8 cellular contexts compared by ENCODE assay signal in genomic region chr5:96931037-96931436, GRCh38. TPM values are rescaled to one million over a fixed set of nuclear protein-coding genes. Genes with fewer than 3 reads are reported as not detected.
A peak's percentile ranks its signal among the peaks of the same experiment; 100 is the strongest.
DNase-seq lines count a peak whose midpoint lies in the region; ATAC-seq and TF ChIP-seq lines count a peak whose summit lies in the region.
"Not testable (repeated sequence)": the region's sequence is repeated elsewhere in the genome, so short reads cannot be mapped to it uniquely, and the experiment has no call there.

No MANE protein-coding gene starts in this region.

- peak overlapping the region; percentile 98 for H3K4me3 ChIP-seq in CD4-positive, CD25-positive, alpha-beta regulatory T cell (ENCODE audit: low read depth, low read length)
- not testable (repeated sequence) for H3K4me3 ChIP-seq in HEK293 (ENCODE audit: low read depth, low read length); naive thymus-derived CD4-positive, alpha-beta T cell (ENCODE audit: low read length)
- peak overlapping the region; percentile 87 for H3K4me3 ChIP-seq in OCI-LY7 (ENCODE audit: low read depth, low read length, poor library complexity, severe bottlenecking)

- H3K9me2 ChIP-seq in OCI-LY7 (ENCODE audit: insufficient read depth, low read length), result not testable (repeated sequence)

- H3K27ac Mint-ChIP-seq in CD4-positive, CD25-positive, alpha-beta regulatory T cell, result peak overlapping the region; percentile 71 to 95 (median 94)
- H3K27ac Mint-ChIP-seq in activated CD4-positive, alpha-beta memory T cell treated with anti-CD3 and anti-CD28 coated beads, Interleukin-2, amount 10 ng/mL, durations not matched to agents 7 days and 5 days, result not testable (repeated sequence)
- peak overlapping the region; percentile 99 for H3K27ac Mint-ChIP-seq in activated naive CD4-positive, alpha-beta T cell treated with anti-CD3 and anti-CD28 coated beads, Interleukin-2, amount 10 ng/mL, durations not matched to agents 7 days and 5 days
- peak overlapping the region; percentile 75 for H3K27ac Mint-ChIP-seq in dendritic cell treated with granulocyte-macrophage colony-stimulating factor and Interleukin-4, amounts not matched to agents 40 ng/mL and 50 ng/mL, for 4 days
- peak overlapping the region in 8 of 9 donors; percentile 51 to 99 (median 86) for H3K27ac Mint-ChIP-seq in naive thymus-derived CD4-positive, alpha-beta T cell
- peak overlapping the region; percentile 71 for H3K27ac Mint-ChIP-seq in stimulated activated naive B cell treated with anti-CD40 and anti-IgM and Interleukin-4, amounts not matched to agents 10 μg/mL and 1 μg/mL and 100 μg/mL, for 72 hours

- not testable (repeated sequence) for H3K27me3 Mint-ChIP-seq in CD4-positive, CD25-positive, alpha-beta regulatory T cell; activated CD4-positive, alpha-beta memory T cell treated with anti-CD3 and anti-CD28 coated beads, Interleukin-2, amount 10 ng/mL, durations not matched to agents 7 days and 5 days; activated naive CD4-positive, alpha-beta T cell treated with anti-CD3 and anti-CD28 coated beads, Interleukin-2, amount 10 ng/mL, durations not matched to agents 7 days and 5 days; dendritic cell treated with granulocyte-macrophage colony-stimulating factor and Interleukin-4, amounts not matched to agents 40 ng/mL and 50 ng/mL, for 4 days; naive thymus-derived CD4-positive, alpha-beta T cell; stimulated activated naive B cell treated with anti-CD40 and anti-IgM and Interleukin-4, amounts not matched to agents 10 μg/mL and 1 μg/mL and 100 μg/mL, for 72 hours

- CTCF ChIA-PET in HEK293 (lab: Yijun Ruan, JAX), result not testable (repeated sequence)
- CTCF ChIA-PET in OCI-LY7 (lab: Charles Lee; ENCODE audit: unreplicated experiment), result interaction anchor here (1.0 kb wide), 1 partner anchor 62 kb away, joined by 3 read pairs; no protein-coding TSS in a partner anchor
- CTCF ChIA-PET in activated CD4-positive, alpha-beta memory T cell treated with anti-CD3 and anti-CD28 coated beads, Interleukin-2, amount 10 ng/mL, durations not matched to agents 7 days and 5 days (lab: Charles Lee), result interaction anchor here (2.1 kb wide), 1 partner anchor 62 kb away, joined by 5 read pairs; no protein-coding TSS in a partner anchor
- CTCF ChIA-PET in activated naive CD4-positive, alpha-beta T cell treated with anti-CD3 and anti-CD28 coated beads, Interleukin-2, amount 10 ng/mL, durations not matched to agents 7 days and 5 days (lab: Charles Lee), result interaction anchor here (1.5 to 2.1 kb wide), 2 partner anchors 62 to 66 kb away, joined by 3 to 6 read pairs; no protein-coding TSS in a partner anchor
- CTCF ChIA-PET in naive thymus-derived CD4-positive, alpha-beta T cell (lab: Charles Lee), result interaction anchor here (1.8 kb wide), 1 partner anchor 62 kb away, joined by 7 read pairs; no protein-coding TSS in a partner anchor

- not testable (repeated sequence) for ATAC-seq in CD4-positive, CD25-positive, alpha-beta regulatory T cell (ENCODE audit: low read depth in 2 of 2); naive thymus-derived CD4-positive, alpha-beta T cell; stimulated activated naive B cell treated with anti-CD40 and anti-IgM and Interleukin-4, amounts not matched to agents 10 μg/mL and 1 μg/mL and 100 μg/mL, for 72 hours (replicated peaks)

- TF ChIP-seq CTCF in HEK293 (tag by site-specific recombination; IDR thresholded peaks at IDR 0.05); OCI-LY7 (conservative IDR thresholded peaks at IDR 0.05; ENCODE audit: low read length): not testable (repeated sequence)

- H3K79me2 ChIP-seq in OCI-LY7 (ENCODE audit: insufficient read depth, low read depth, low read length), result peaks cover 28% of the 10 kb centered on the region

- H3K4me1 Mint-ChIP-seq in CD4-positive, CD25-positive, alpha-beta regulatory T cell, result peaks cover 19 to 72% (median 60%) of the 10 kb centered on the region in 4 donors
- H3K4me1 Mint-ChIP-seq in activated CD4-positive, alpha-beta memory T cell treated with anti-CD3 and anti-CD28 coated beads, Interleukin-2, amount 10 ng/mL, durations not matched to agents 7 days and 5 days, result peaks cover 28% of the 10 kb centered on the region
- peaks cover 50% of the 10 kb centered on the region for H3K4me1 Mint-ChIP-seq in activated naive CD4-positive, alpha-beta T cell treated with anti-CD3 and anti-CD28 coated beads, Interleukin-2, amount 10 ng/mL, durations not matched to agents 7 days and 5 days
- peaks cover 51% of the 10 kb centered on the region for H3K4me1 Mint-ChIP-seq in dendritic cell treated with granulocyte-macrophage colony-stimulating factor and Interleukin-4, amounts not matched to agents 40 ng/mL and 50 ng/mL, for 4 days (ENCODE audit: low read depth)
- peaks cover 42 to 73% (median 61%) of the 10 kb centered on the region in 7 donors for H3K4me1 Mint-ChIP-seq in naive thymus-derived CD4-positive, alpha-beta T cell
- H3K4me1 Mint-ChIP-seq in stimulated activated naive B cell treated with anti-CD40 and anti-IgM and Interleukin-4, amounts not matched to agents 10 μg/mL and 1 μg/mL and 100 μg/mL, for 72 hours, result peaks cover 40 to 58% of the 10 kb centered on the region in 2 donors

- H3K27me3 ChIP-seq in CD4-positive, CD25-positive, alpha-beta regulatory T cell (ENCODE audit: control insufficient read depth, insufficient read depth, low read length); naive thymus-derived CD4-positive, alpha-beta T cell (ENCODE audit: control insufficient read depth in 2 of 2, insufficient read depth in 2 of 2, low read length in 2 of 2): not testable (repeated sequence)

- H3K4me3 Mint-ChIP-seq in CD4-positive, CD25-positive, alpha-beta regulatory T cell, result peak overlapping the region in 3 of 4 donors; percentile 37 to 94 (median 91)
- H3K4me3 Mint-ChIP-seq in activated CD4-positive, alpha-beta memory T cell treated with anti-CD3 and anti-CD28 coated beads, Interleukin-2, amount 10 ng/mL, durations not matched to agents 7 days and 5 days, result peak overlapping the region; percentile 2
- H3K4me3 Mint-ChIP-seq in activated naive CD4-positive, alpha-beta T cell treated with anti-CD3 and anti-CD28 coated beads, Interleukin-2, amount 10 ng/mL, durations not matched to agents 7 days and 5 days, result peak overlapping the region; percentile 84
- H3K4me3 Mint-ChIP-seq in dendritic cell treated with granulocyte-macrophage colony-stimulating factor and Interleukin-4, amounts not matched to agents 40 ng/mL and 50 ng/mL, for 4 days, result not testable (repeated sequence)
- H3K4me3 Mint-ChIP-seq in naive thymus-derived CD4-positive, alpha-beta T cell, result peak overlapping the region in 9 of 10 donors; percentile 37 to 100 (median 82)
- peak overlapping the region; percentile 60 to 64 for H3K4me3 Mint-ChIP-seq in stimulated activated naive B cell treated with anti-CD40 and anti-IgM and Interleukin-4, amounts not matched to agents 10 μg/mL and 1 μg/mL and 100 μg/mL, for 72 hours

- H3K4me1 ChIP-seq in CD4-positive, CD25-positive, alpha-beta regulatory T cell (ENCODE audit: control insufficient read depth, insufficient read depth, low read length, poor library complexity, severe bottlenecking), result peaks cover 47% of the 10 kb centered on the region
- H3K4me1 ChIP-seq in HEK293 (ENCODE audit: control insufficient read depth, insufficient read depth, low read length), result peaks cover 13% of the 10 kb centered on the region
- H3K4me1 ChIP-seq in OCI-LY7 (ENCODE audit: insufficient read depth, low read length, poor library complexity, severe bottlenecking), result peaks cover 50% of the 10 kb centered on the region
- H3K4me1 ChIP-seq in naive thymus-derived CD4-positive, alpha-beta T cell (ENCODE audit: control insufficient read depth in 2 of 2, insufficient read depth in 2 of 2, low read length in 2 of 2), result peaks cover 20 to 43% of the 10 kb centered on the region in 2 donors

- peak overlapping the region; percentile 81; the same call in 1 of the 2 replicates for H2AFZ ChIP-seq in OCI-LY7 (ENCODE audit: low read length)

- not testable (repeated sequence) for BruUV-seq in OCI-LY7 (replicated peaks; lab: Mats Ljungman, UMichigan)

- not testable (repeated sequence) for H4K20me1 ChIP-seq in OCI-LY7 (ENCODE audit: insufficient read depth, low read length)

- not testable (repeated sequence) for H3K27ac ChIP-seq in CD4-positive, CD25-positive, alpha-beta regulatory T cell (ENCODE audit: insufficient read depth, low read length, poor library complexity, severe bottlenecking); HEK293 (ENCODE audit: extremely low read depth, low read depth, low read length); naive thymus-derived CD4-positive, alpha-beta T cell (ENCODE audit: low read depth, low read length)
- peak overlapping the region; percentile 98 for H3K27ac ChIP-seq in OCI-LY7 (ENCODE audit: low read depth, low read length, poor library complexity, severe bottlenecking)

- intact Hi-C loops in OCI-LY7 (cut with micrococcal nuclease; ENCODE audit: unreplicated experiment), result loop anchor here (5.0 kb wide), 1 partner anchor 231 kb away; no protein-coding TSS in a partner anchor
- intact Hi-C loops in dendritic cell treated with granulocyte-macrophage colony-stimulating factor and Interleukin-4, amounts not matched to agents 40 ng/mL and 50 ng/mL, for 4 days (cut with micrococcal nuclease), result not testable (repeated sequence)
- intact Hi-C loops in naive thymus-derived CD4-positive, alpha-beta T cell (cut with micrococcal nuclease), result loop anchor here in 1 of 2 donors (10.0 kb wide), 1 partner anchor 1844 kb away; the partner anchor contains the start of gene RGMB

- peak overlapping the region; percentile 95 for H3K4me2 ChIP-seq in OCI-LY7 (ENCODE audit: low read length)

- H3K9me3 ChIP-seq in CD4-positive, CD25-positive, alpha-beta regulatory T cell (ENCODE audit: control insufficient read depth in 2 of 2, low read length in 2 of 2); HEK293 (ENCODE audit: control insufficient read depth, insufficient read depth, low read depth, low read length); OCI-LY7 (ENCODE audit: low read length); naive thymus-derived CD4-positive, alpha-beta T cell (ENCODE audit: control insufficient read depth in 2 of 3, low read length in 3 of 3): not testable (repeated sequence)

- POLR2A ChIA-PET in HEK293 (lab: Yijun Ruan, JAX), result not testable (repeated sequence)
- POLR2A ChIA-PET in OCI-LY7 (lab: Charles Lee), result interaction anchor here (0.9 to 3.4 kb wide), 9 partner anchors 8 to 203 kb away, joined by 3 to 28 read pairs (median 4); partner anchors contain the start of gene ERAP2
- POLR2A ChIA-PET in activated CD4-positive, alpha-beta memory T cell treated with anti-CD3 and anti-CD28 coated beads, Interleukin-2, amount 10 ng/mL, durations not matched to agents 7 days and 5 days (lab: Charles Lee), result interaction anchor here (0.6 to 1.7 kb wide), 7 partner anchors 21 to 269 kb away, joined by 3 to 5 read pairs (median 3); partner anchors contain the start of genes CAST and ERAP1
- POLR2A ChIA-PET in naive thymus-derived CD4-positive, alpha-beta T cell (lab: Charles Lee), result interaction anchor here (0.8 to 5.1 kb wide), 8 partner anchors 9 to 1998 kb away, joined by 3 to 85 read pairs (median 4); partner anchors contain the start of gene ERAP2

- not testable (repeated sequence) for DNase-seq in CD4-positive, CD25-positive, alpha-beta regulatory T cell; OCI-LY7 (ENCODE audit: low spot score); activated CD4-positive, alpha-beta memory T cell treated with anti-CD3 and anti-CD28 coated beads, Interleukin-2, amount 10 ng/mL, durations not matched to agents 7 days and 5 days; activated naive CD4-positive, alpha-beta T cell treated with anti-CD3 and anti-CD28 coated beads, Interleukin-2, amount 10 ng/mL, durations not matched to agents 7 days and 5 days; naive thymus-derived CD4-positive, alpha-beta T cell; stimulated activated naive B cell treated with anti-CD40 and anti-IgM and Interleukin-4, amounts not matched to agents 10 μg/mL and 1 μg/mL and 100 μg/mL, for 72 hours

- peaks cover 16% of the 10 kb centered on the region for H3K36me3 Mint-ChIP-seq in CD4-positive, CD25-positive, alpha-beta regulatory T cell
- peaks cover 28% of the 10 kb centered on the region for H3K36me3 Mint-ChIP-seq in activated CD4-positive, alpha-beta memory T cell treated with anti-CD3 and anti-CD28 coated beads, Interleukin-2, amount 10 ng/mL, durations not matched to agents 7 days and 5 days (ENCODE audit: low read depth)
- H3K36me3 Mint-ChIP-seq in activated naive CD4-positive, alpha-beta T cell treated with anti-CD3 and anti-CD28 coated beads, Interleukin-2, amount 10 ng/mL, durations not matched to agents 7 days and 5 days, result peaks cover 40% of the 10 kb centered on the region
- peaks cover 20% of the 10 kb centered on the region for H3K36me3 Mint-ChIP-seq in dendritic cell treated with granulocyte-macrophage colony-stimulating factor and Interleukin-4, amounts not matched to agents 40 ng/mL and 50 ng/mL, for 4 days (ENCODE audit: low read depth)
- peaks cover 0 to 28% (median 9%) of the 10 kb centered on the region in 5 donors for H3K36me3 Mint-ChIP-seq in naive thymus-derived CD4-positive, alpha-beta T cell
- peaks cover 5 to 11% of the 10 kb centered on the region in 2 donors for H3K36me3 Mint-ChIP-seq in stimulated activated naive B cell treated with anti-CD40 and anti-IgM and Interleukin-4, amounts not matched to agents 10 μg/mL and 1 μg/mL and 100 μg/mL, for 72 hours

- H3K36me3 ChIP-seq in CD4-positive, CD25-positive, alpha-beta regulatory T cell (ENCODE audit: control insufficient read depth, insufficient read depth, low read length); HEK293 (ENCODE audit: control insufficient read depth in 2 of 2, insufficient read depth in 1 of 2, low read length in 2 of 2); OCI-LY7 (ENCODE audit: insufficient read depth, low read length); naive thymus-derived CD4-positive, alpha-beta T cell (ENCODE audit: control insufficient read depth in 2 of 3, insufficient read depth in 3 of 3, low read length in 3 of 3): not testable (repeated sequence)

- H3K9me3 Mint-ChIP-seq in CD4-positive, CD25-positive, alpha-beta regulatory T cell; activated CD4-positive, alpha-beta memory T cell treated with anti-CD3 and anti-CD28 coated beads, Interleukin-2, amount 10 ng/mL, durations not matched to agents 7 days and 5 days; activated naive CD4-positive, alpha-beta T cell treated with anti-CD3 and anti-CD28 coated beads, Interleukin-2, amount 10 ng/mL, durations not matched to agents 7 days and 5 days; dendritic cell treated with granulocyte-macrophage colony-stimulating factor and Interleukin-4, amounts not matched to agents 40 ng/mL and 50 ng/mL, for 4 days; naive thymus-derived CD4-positive, alpha-beta T cell; stimulated activated naive B cell treated with anti-CD40 and anti-IgM and Interleukin-4, amounts not matched to agents 10 μg/mL and 1 μg/mL and 100 μg/mL, for 72 hours: not testable (repeated sequence)

RNA-seq across cellular contexts. Expression of gene LNPEP, which starts 4.8 kb away (rescaled TPM):
- total RNA-seq in CD4-positive, CD25-positive, alpha-beta regulatory T cell, result 95.7 TPM
- polyA plus RNA-seq in CD4-positive, CD25-positive, alpha-beta regulatory T cell, result 10 to 100 TPM; 39.6 to 45.4 (median 42.6) TPM
- total RNA-seq in OCI-LY7 (2014; rRNA removed; shearing (Covaris generic)), result 68.5 and 79.1 TPM in 2 replicates
- total RNA-seq in OCI-LY7 (2022), result 116 and 139 TPM in 2 replicates
- total RNA-seq in activated CD4-positive, alpha-beta memory T cell treated with anti-CD3 and anti-CD28 coated beads, Interleukin-2, amount 10 ng/mL, durations not matched to agents 7 days and 5 days, result 10 to 100 TPM; 79.2 to 80.8 TPM
- 100 to 1,000 TPM in 1 of 5 experiments, 10 to 100 TPM in 4; 82.4 to 109 (median 88.8) TPM for total RNA-seq in naive thymus-derived CD4-positive, alpha-beta T cell
- polyA plus RNA-seq in naive thymus-derived CD4-positive, alpha-beta T cell, result 10 to 100 TPM; 53.2 to 54.5 TPM

RNA-seq across cellular contexts. Expression of gene ERAP2, which starts 54.7 kb away (rescaled TPM):
- total RNA-seq in CD4-positive, CD25-positive, alpha-beta regulatory T cell, result 134 TPM
- polyA plus RNA-seq in CD4-positive, CD25-positive, alpha-beta regulatory T cell, result 100 to 1,000 TPM in 2 of 4 donors, 1 to 10 TPM in 2; 9.5 to 123 (median 63.6) TPM
- total RNA-seq in OCI-LY7 (2014; rRNA removed; shearing (Covaris generic)), result 29.3 and 35.6 TPM in 2 replicates
- 19.5 and 26.2 TPM in 2 replicates for total RNA-seq in OCI-LY7 (2022)
- 10 to 100 TPM; 91.3 to 93.9 TPM for total RNA-seq in activated CD4-positive, alpha-beta memory T cell treated with anti-CD3 and anti-CD28 coated beads, Interleukin-2, amount 10 ng/mL, durations not matched to agents 7 days and 5 days
- 100 to 1,000 TPM in 2 of 5 experiments, 10 to 100 TPM in 3; 42.5 to 158 (median 97.2) TPM for total RNA-seq in naive thymus-derived CD4-positive, alpha-beta T cell
- 100 to 1,000 TPM in 1 of 2 donors, 10 to 100 TPM in 1; 11.1 to 161 TPM for polyA plus RNA-seq in naive thymus-derived CD4-positive, alpha-beta T cell
